18 cellular contexts compared by ENCODE assay signal in genomic region chr1:6224733-6225132, GRCh38. TPM values are rescaled to one million over a fixed set of nuclear protein-coding genes. Genes with fewer than 3 reads are reported as not detected.
"Had no signal": no experiment of that assay in that cellular context is flagged by ENCODE, and none has a peak within 500 bp of the region (broad histone marks: within the 10 kb centered on the region; RNA-seq: fewer than 3 reads in every experiment).

No MANE protein-coding gene starts in this region.

- H3K4me3 ChIP-seq: body of pancreas, mucosa of descending colon, skin epidermis, stomach had no signal

- H3K4me3 Mint-ChIP-seq: central memory CD8-positive, alpha-beta T cell; dendritic cell treated with granulocyte-macrophage colony-stimulating factor and Interleukin-4, amounts not matched to agents 40 ng/mL and 50 ng/mL, for 4 days; immature natural killer cell; naive thymus-derived CD8-positive, alpha-beta T cell had no signal

- H3K4me1 Mint-ChIP-seq: central memory CD8-positive, alpha-beta T cell; immature natural killer cell had no signal

- H3K27ac Mint-ChIP-seq: activated T-helper 2 cell treated with anti-CD3 and anti-CD28 coated beads, Interferon-gamma antibody, Interleukin-2, Interleukin-4, amounts not matched to agents 10 μg/mL and 5 μg/mL and 100 μg/mL, durations not matched to agents 14 hours and 24 hours and 36 hours; immature natural killer cell had no signal

- ATAC-seq: body of pancreas; mucosa of descending colon; naive thymus-derived CD8-positive, alpha-beta T cell had no signal

- H3K27me3 ChIP-seq: body of pancreas, stomach had no signal

- H3K27me3 Mint-ChIP-seq: central memory CD8-positive, alpha-beta T cell; dendritic cell treated with granulocyte-macrophage colony-stimulating factor and Interleukin-4, amounts not matched to agents 40 ng/mL and 50 ng/mL, for 4 days; naive thymus-derived CD8-positive, alpha-beta T cell had no signal

- H3K4me1 ChIP-seq: body of pancreas had no signal

- H3K9me3 Mint-ChIP-seq: activated T-helper 2 cell treated with anti-CD3 and anti-CD28 coated beads, Interferon-gamma antibody, Interleukin-2, Interleukin-4, amounts not matched to agents 10 μg/mL and 5 μg/mL and 100 μg/mL, durations not matched to agents 14 hours and 24 hours and 36 hours; central memory CD8-positive, alpha-beta T cell; dendritic cell treated with granulocyte-macrophage colony-stimulating factor and Interleukin-4, amounts not matched to agents 40 ng/mL and 50 ng/mL, for 4 days; immature natural killer cell; naive thymus-derived CD8-positive, alpha-beta T cell had no signal

- DNase-seq: activated CD4-positive, alpha-beta T cell treated with anti-CD3 and anti-CD28 coated beads, Interleukin-2, amount 50 U/mL, for 1 hour; activated naive CD4-positive, alpha-beta T cell treated with anti-CD3 and anti-CD28 coated beads, Interleukin-2, amount 50 U/mL, for 16 hours; body of pancreas; immature natural killer cell; left cardiac atrium; mucosa of descending colon; naive thymus-derived CD8-positive, alpha-beta T cell; stomach had no signal

- H3K27ac ChIP-seq: body of pancreas, skin epidermis, stomach had no signal

- H3K9me3 ChIP-seq: body of pancreas, mucosa of descending colon, stomach had no signal

RNA-seq across cellular contexts. Expression of gene RNF207, which starts 18.8 kb away (rescaled TPM):
- polyA plus RNA-seq: naive thymus-derived CD8-positive, alpha-beta T cell had no signal

RNA-seq across cellular contexts. Expression of gene HES3, which starts 19.2 kb away (rescaled TPM):
- total RNA-seq: activated CD8-positive, alpha-beta memory T cell treated with anti-CD3 and anti-CD28 coated beads for 36 hours; activated T-helper 2 cell treated with anti-CD3 and anti-CD28 coated beads, Interferon-gamma antibody, Interleukin-2, Interleukin-4, amounts not matched to agents 10 μg/mL and 5 μg/mL and 100 μg/mL, durations not matched to agents 14 hours and 24 hours and 36 hours; body of pancreas; epithelial cell of proximal tubule; left cardiac atrium; mucosa of descending colon; naive thymus-derived CD8-positive, alpha-beta T cell; pulmonary artery endothelial cell; stomach; T-helper 2 cell treated with Interferon-gamma antibody and Interleukin-4, amounts not matched to agents 100 ng/mL and 5 ng/mL, for 36 hours; urinary bladder had no signal
- polyA plus RNA-seq: immature natural killer cell; naive thymus-derived CD8-positive, alpha-beta T cell; stomach; thymus; urinary bladder had no signal
